In genomic region chr13:37059136-37059847, GRCh38 we compare ENCODE assay signal across 1 cellular context.
TF ChIP-seq lines count a peak whose summit lies in the region.

SUPT20H (minus strand) TSS chr13:37059688; CDS start chr13:37051490, 8,198 bp downstream.

TF ChIP-seq in HepG2, 621 proteins besides CTCF, POLR2A, EP300 and RAD21 (continued from another document and continues in another):
- no peak for TF ChIP-seq NFAT5 (CRISPR knock-in tag; IDR thresholded peaks at IDR 0.05)
- TF ChIP-seq U2AF1 (optimal IDR thresholded peaks at IDR 0.05; ENCODE audit: low read depth, low read length), result no peak
- no peak for TF ChIP-seq TP53 (CRISPR knock-in tag; conservative IDR thresholded peaks at IDR 0.05)
- 0 out of 2 replicates have a peak, but pooled peaks have one; percentile 45 for TF ChIP-seq PHF21A (CRISPR knock-in tag; IDR thresholded peaks at IDR 0.05)
- peak; percentile 25 for TF ChIP-seq TEAD3 (CRISPR knock-in tag; optimal IDR thresholded peaks at IDR 0.05; ENCODE audit: borderline replicate concordance)
- TF ChIP-seq ZNF709 (CRISPR knock-in tag; IDR thresholded peaks at IDR 0.05), result 0 out of 2 replicates have a peak, but pooled peaks have one; percentile 55
- peak; percentile 89; the same call in 1 of the 2 replicates for TF ChIP-seq KDM2A (CRISPR knock-in tag; IDR thresholded peaks at IDR 0.05; ENCODE audit: borderline replicate concordance, low read depth)
- TF ChIP-seq HES4 (CRISPR knock-in tag; IDR thresholded peaks at IDR 0.05; ENCODE audit: borderline replicate concordance), result peak; percentile 70; the same call in 1 of the 2 replicates
- TF ChIP-seq BORCS8-MEF2B (CRISPR knock-in tag; IDR thresholded peaks at IDR 0.05), result no peak; the same call in 1 of the 2 replicates
- TF ChIP-seq MLX (CRISPR knock-in tag; IDR thresholded peaks at IDR 0.05), result no peak
- TF ChIP-seq ZZZ3 (CRISPR knock-in tag; IDR thresholded peaks at IDR 0.05; ENCODE audit: borderline replicate concordance), result peak; percentile 76; the same call in 1 of the 2 replicates
- no peak; the same call in 1 of the 2 replicates for TF ChIP-seq TGIF2 (CRISPR knock-in tag; IDR thresholded peaks at IDR 0.05)
- peak; percentile 93 for TF ChIP-seq ZNF883 (CRISPR knock-in tag; IDR thresholded peaks at IDR 0.05; ENCODE audit: not compliant biosample characterization)
- no peak for TF ChIP-seq ZNF24 (IDR thresholded peaks at IDR 0.05)
- no peak for TF ChIP-seq ZNF382 (CRISPR knock-in tag; IDR thresholded peaks at IDR 0.05; ENCODE audit: borderline replicate concordance)
- no peak for TF ChIP-seq PHB2 (IDR thresholded peaks at IDR 0.05; ENCODE audit: partially characterized antibody)
- TF ChIP-seq CENPBD1 (CRISPR knock-in tag; IDR thresholded peaks at IDR 0.05; ENCODE audit: borderline replicate concordance, low read depth), result no peak
- TF ChIP-seq ZNF766 (CRISPR knock-in tag; IDR thresholded peaks at IDR 0.05; ENCODE audit: borderline replicate concordance), result no peak
- no peak for TF ChIP-seq MXI1 (IDR thresholded peaks at IDR 0.05; ENCODE audit: borderline replicate concordance, low read depth, low read length)
- peak; percentile 22; the same call in 1 of the 2 replicates for TF ChIP-seq ZNF879 (CRISPR knock-in tag; IDR thresholded peaks at IDR 0.05)
- peak; percentile 46; the same call in 1 of the 2 replicates for TF ChIP-seq RARA (CRISPR knock-in tag; IDR thresholded peaks at IDR 0.05)
- peak; percentile 69 for TF ChIP-seq ZNF407 (CRISPR knock-in tag; IDR thresholded peaks at IDR 0.05; ENCODE audit: not compliant biosample characterization)
- no peak for TF ChIP-seq SYNCRIP (IDR thresholded peaks at IDR 0.05; ENCODE audit: insufficient read depth, low read depth, low read length)
- TF ChIP-seq SALL1 (CRISPR knock-in tag; IDR thresholded peaks at IDR 0.05), result peak; percentile 64; the same call in 1 of the 2 replicates
- no peak for TF ChIP-seq ZNF7 (CRISPR knock-in tag; IDR thresholded peaks at IDR 0.05)
- TF ChIP-seq ZFP36L1 (CRISPR knock-in tag; IDR thresholded peaks at IDR 0.05), result no peak
- no peak for TF ChIP-seq NR0B2 (CRISPR knock-in tag; IDR thresholded peaks at IDR 0.05)
- TF ChIP-seq ZNF225 (CRISPR knock-in tag; IDR thresholded peaks at IDR 0.05), result peak; percentile 66; the same call in 1 of the 2 replicates
- no peak for TF ChIP-seq PPARG (CRISPR knock-in tag; conservative IDR thresholded peaks at IDR 0.05)
- TF ChIP-seq MAZ (IDR thresholded peaks at IDR 0.05; ENCODE audit: borderline replicate concordance, low read depth, low read length), result peak; percentile 69; the same call in 1 of the 2 replicates
- TF ChIP-seq MAZ (CRISPR knock-in tag; IDR thresholded peaks at IDR 0.05; ENCODE audit: low read depth), result peak; percentile 44; the same call in 1 of the 2 replicates
- TF ChIP-seq FLYWCH1 (CRISPR knock-in tag; IDR thresholded peaks at IDR 0.05), result no peak
- TF ChIP-seq AKAP8 (CRISPR knock-in tag; IDR thresholded peaks at IDR 0.05), result no peak
- TF ChIP-seq BHLHE40 (IDR thresholded peaks at IDR 0.05; ENCODE audit: low read length), result 0 out of 2 replicates have a peak, but pooled peaks have one; percentile 5
- TF ChIP-seq ZKSCAN5 (CRISPR knock-in tag; IDR thresholded peaks at IDR 0.05), result no peak
- TF ChIP-seq ZNF710 (CRISPR knock-in tag; IDR thresholded peaks at IDR 0.05; ENCODE audit: borderline replicate concordance), result 0 out of 2 replicates have a peak, but pooled peaks have one; percentile 29
- TF ChIP-seq THRA (CRISPR knock-in tag; IDR thresholded peaks at IDR 0.05; ENCODE audit: borderline replicate concordance), result no peak
- TF ChIP-seq HOXD1 (CRISPR knock-in tag; IDR thresholded peaks at IDR 0.05), result peak; percentile 67; the same call in 1 of the 2 replicates
- TF ChIP-seq LRRFIP1 (CRISPR knock-in tag; conservative IDR thresholded peaks at IDR 0.05), result no peak
- peak; percentile 37; the same call in 1 of the 2 replicates for TF ChIP-seq ZNF232 (CRISPR knock-in tag; IDR thresholded peaks at IDR 0.05; ENCODE audit: borderline replicate concordance)
- TF ChIP-seq ZNF3 (CRISPR knock-in tag; IDR thresholded peaks at IDR 0.05), result no peak
